Comparison of ENCODE assay signal across 8 cellular contexts in the genomic region with DNA sequence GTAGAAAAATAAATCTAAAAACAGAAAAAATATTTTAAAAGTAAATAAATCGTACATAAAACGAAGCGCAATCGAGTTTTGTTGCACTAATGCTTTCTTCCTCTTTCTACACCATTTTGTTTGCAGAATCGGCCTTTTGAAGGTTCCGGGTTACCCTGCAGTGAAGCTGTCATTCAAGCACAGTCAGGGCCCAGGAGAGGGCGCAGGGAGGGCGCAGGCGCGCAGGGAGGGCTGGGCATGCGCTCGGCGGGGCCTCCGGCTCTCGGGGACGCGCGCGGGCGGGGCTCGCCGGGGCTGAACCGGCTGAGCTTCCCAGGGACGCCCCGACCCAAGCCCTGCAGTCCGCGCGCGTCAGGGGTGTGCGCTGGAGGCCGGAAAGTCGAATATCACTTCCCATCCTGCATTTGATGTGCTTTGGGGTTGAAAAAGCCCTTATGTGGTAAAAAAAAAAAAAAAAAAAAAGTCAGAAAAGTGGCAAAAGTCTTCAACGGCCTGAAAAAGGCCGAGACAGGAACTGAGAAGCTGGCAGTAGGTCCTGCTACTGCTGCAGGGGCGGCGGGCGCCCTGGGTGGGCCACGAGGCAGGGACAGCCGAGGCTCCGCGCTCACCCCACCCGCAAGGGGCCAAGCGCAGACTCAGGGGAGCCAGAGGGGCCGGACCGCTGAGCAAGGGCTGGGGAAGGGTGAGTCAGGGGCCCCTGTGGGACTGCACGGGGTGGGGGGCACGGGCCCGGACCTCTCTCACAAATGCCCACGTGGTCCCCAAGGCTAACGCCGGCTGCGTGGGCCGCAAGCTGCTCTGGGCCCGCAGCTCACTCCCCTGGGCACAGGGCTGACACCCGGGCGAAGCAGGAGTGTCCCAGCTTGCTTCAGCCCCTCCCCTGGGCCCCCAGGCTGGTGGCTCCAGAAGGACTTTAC. TPM values are rescaled to one million over a fixed set of nuclear protein-coding genes. Genes with fewer than 3 reads are reported as not detected.
DNase-seq lines count a peak whose midpoint lies in the region; ATAC-seq and TF ChIP-seq lines count a peak whose summit lies in the region.

No MANE protein-coding gene starts in this region.

- POLR2A ChIA-PET in naive thymus-derived CD8-positive, alpha-beta T cell (lab: Charles Lee), result interaction anchor here (0.6 to 1.4 kb wide), 15 partner anchors 14 to 1563 kb away, joined by 3 to 7 read pairs (median 4); partner anchors contain the start of genes DYNLT2, ERMARD and TBP

- H3K27ac Mint-ChIP-seq in naive thymus-derived CD8-positive, alpha-beta T cell, result peak overlapping the region; percentile 79 to 92 (median 90)
- peak overlapping the region; percentile 81 for H3K27ac Mint-ChIP-seq in stimulated activated memory B cell treated with anti-CD40 and anti-IgM and Interleukin-4, amounts not matched to agents 10 μg/mL and 1 μg/mL and 100 μg/mL, for 72 hours

- TF ChIP-seq CTCF in fibroblast of pulmonary artery (IDR thresholded peaks at IDR 0.05; ENCODE audit: low read length, missing control alignments), result peak; percentile 34

- peaks cover 0 to 39% (median 4%) of the 10 kb centered on the region in 9 donors for H3K9me3 Mint-ChIP-seq in naive thymus-derived CD8-positive, alpha-beta T cell
- peaks cover 21% of the 10 kb centered on the region for H3K9me3 Mint-ChIP-seq in stimulated activated memory B cell treated with anti-CD40 and anti-IgM and Interleukin-4, amounts not matched to agents 10 μg/mL and 1 μg/mL and 100 μg/mL, for 72 hours

- H3K27me3 Mint-ChIP-seq in naive thymus-derived CD8-positive, alpha-beta T cell, result no peaks in the 10 kb centered on the region
- no peaks in the 10 kb centered on the region for H3K27me3 Mint-ChIP-seq in stimulated activated memory B cell treated with anti-CD40 and anti-IgM and Interleukin-4, amounts not matched to agents 10 μg/mL and 1 μg/mL and 100 μg/mL, for 72 hours

- DNase-seq in COLO668 (lab: John Stamatoyannopoulos, UW; ENCODE audit: unreplicated experiment) (peak; percentile 86), HT1080 (ENCODE audit: low read depth) (peak; percentile 86), RKO (ENCODE audit: low spot score) (peak; percentile 94), fibroblast of pulmonary artery (ENCODE audit: low read depth) (peak; percentile 89)
- peak; percentile 79 for DNase-seq in activated T-helper 9 cell treated with anti-CD3 and anti-CD28 coated beads, Interleukin-2, amount 50 U/mL, for 16 hours (ENCODE audit: low read depth)
- peak; percentile 84 to 95 (median 90) for DNase-seq in naive thymus-derived CD8-positive, alpha-beta T cell

- H3K4me3 ChIP-seq in fibroblast of pulmonary artery (replicated peaks; ENCODE audit: low read depth, low read length), result no peak overlapping the region

- ATAC-seq in GM21367 (IDR thresholded peaks at IDR 0.05; ENCODE audit: unreplicated experiment), result peak; percentile 100
- peak; percentile 95 to 98 for ATAC-seq in naive thymus-derived CD8-positive, alpha-beta T cell
- peak; percentile 99 for ATAC-seq in stimulated activated memory B cell treated with anti-CD40 and anti-IgM and Interleukin-4, amounts not matched to agents 10 μg/mL and 1 μg/mL and 100 μg/mL, for 72 hours

- peaks cover 0 to 28% (median 18%) of the 10 kb centered on the region in 3 donors for H3K36me3 Mint-ChIP-seq in naive thymus-derived CD8-positive, alpha-beta T cell
- peaks cover 42% of the 10 kb centered on the region for H3K36me3 Mint-ChIP-seq in stimulated activated memory B cell treated with anti-CD40 and anti-IgM and Interleukin-4, amounts not matched to agents 10 μg/mL and 1 μg/mL and 100 μg/mL, for 72 hours

- peak overlapping the region; percentile 56 to 86 (median 76) for H3K4me3 Mint-ChIP-seq in naive thymus-derived CD8-positive, alpha-beta T cell
- H3K4me3 Mint-ChIP-seq in stimulated activated memory B cell treated with anti-CD40 and anti-IgM and Interleukin-4, amounts not matched to agents 10 μg/mL and 1 μg/mL and 100 μg/mL, for 72 hours, result peak overlapping the region; percentile 76

- H3K4me1 Mint-ChIP-seq in naive thymus-derived CD8-positive, alpha-beta T cell, result peaks cover 10 to 20% (median 13%) of the 10 kb centered on the region in 4 donors
- peaks cover 9% of the 10 kb centered on the region for H3K4me1 Mint-ChIP-seq in stimulated activated memory B cell treated with anti-CD40 and anti-IgM and Interleukin-4, amounts not matched to agents 10 μg/mL and 1 μg/mL and 100 μg/mL, for 72 hours

RNA-seq across cellular contexts. Expression of gene THBS2, which starts 40.5 kb away (rescaled TPM):
- total RNA-seq in HT1080 (2014; rRNA removed; shearing (Covaris generic)), result 19.9 TPM in 2 replicates
- 12.2 and 18.3 TPM in 2 replicates for polyA plus RNA-seq in HT1080 (2015; cell fraction: cytosol; rRNA removed)
- 98.3 and 108 TPM in 2 replicates for polyA plus RNA-seq in HT1080 (2015; cell fraction: nucleus; rRNA removed)
- total RNA-seq in naive thymus-derived CD8-positive, alpha-beta T cell, result not detected
- polyA plus RNA-seq in naive thymus-derived CD8-positive, alpha-beta T cell, result under 1 TPM; 0.02 to 0.06 (median 0.05) TPM

Comparison
In these comparisons a context has a peak if more than half of its experiments do, and no peak if none do; other contexts are left out.
1. RNA of gene THBS2, which starts 40.5 kb away (total RNA-seq): 19.9 TPM in HT1080; not detected in naive thymus-derived CD8-positive, alpha-beta T cell; every median in the first group is over 10 times any median in the second.
2. Peak in every context shown above with its lines, with median percentiles within 50 percentile points of each other: DNase-seq and ATAC-seq.